ENCODE assay signal across 8 cellular contexts in genomic region chr16:57544129-57544653, GRCh38. TPM values are rescaled to one million over a fixed set of nuclear protein-coding genes. Genes with fewer than 3 reads are reported as not detected.
A peak's percentile ranks its signal among the peaks of the same experiment; 100 is the strongest.
DNase-seq lines count a peak whose midpoint lies in the region; ATAC-seq lines count a peak whose summit lies in the region.

No MANE protein-coding gene starts in this region.

- POLR2A ChIA-PET in activated CD4-positive, alpha-beta T cell treated with anti-CD3 and anti-CD28 coated beads for 36 hours (lab: Charles Lee): interaction anchor here (0.6 kb wide), 1 partner anchor 377 kb away, joined by 3 read pairs; no protein-coding TSS in a partner anchor

- intact Hi-C loops in activated CD4-positive, alpha-beta T cell treated with anti-CD3 and anti-CD28 coated beads for 36 hours (cut with DNase I, micrococcal nuclease): no loop called here

- peak overlapping the region; percentile 57 for H3K27ac Mint-ChIP-seq in activated CD4-positive, alpha-beta T cell treated with anti-CD3 and anti-CD28 coated beads for 36 hours

- peak; percentile 46 for DNase-seq in activated CD4-positive, alpha-beta T cell treated with anti-CD3 and anti-CD28 coated beads for 36 hours
- DNase-seq in activated CD4-positive, alpha-beta T cell treated with anti-CD3 and anti-CD28 coated beads, Interleukin-2, amount 50 U/mL, for 1 hour: no peak
- DNase-seq in NAMALWA (ENCODE audit: low spot score) (peak; percentile 63), inferior parietal cortex (ENCODE audit: extremely low spot score) (no peak), T1000 (lab: John Stamatoyannopoulos, UW) (no peak), cerebellar nuclear complex (lab: John Stamatoyannopoulos, UW) (no peak)

- peaks cover 43% of the 10 kb centered on the region for H3K4me1 Mint-ChIP-seq in activated CD4-positive, alpha-beta T cell treated with anti-CD3 and anti-CD28 coated beads for 36 hours

- H3K27me3 Mint-ChIP-seq in activated CD4-positive, alpha-beta T cell treated with anti-CD3 and anti-CD28 coated beads for 36 hours: no peaks in the 10 kb centered on the region

- H3K4me3 Mint-ChIP-seq in activated CD4-positive, alpha-beta T cell treated with anti-CD3 and anti-CD28 coated beads for 36 hours: peak overlapping the region; percentile 38

- CTCF ChIA-PET in activated CD4-positive, alpha-beta T cell treated with anti-CD3 and anti-CD28 coated beads for 36 hours (lab: Charles Lee): no interaction called here

- ATAC-seq in activated CD4-positive, alpha-beta T cell treated with anti-CD3 and anti-CD28 coated beads for 36 hours: peak; percentile 34
- ATAC-seq in HG02610 (IDR thresholded peaks at IDR 0.05; ENCODE audit: unreplicated experiment) (peak; percentile 78), esophagus mucosa (peak; percentile 10)

- no peaks in the 10 kb centered on the region for H3K9me3 Mint-ChIP-seq in activated CD4-positive, alpha-beta T cell treated with anti-CD3 and anti-CD28 coated beads for 36 hours (ENCODE audit: low read depth)

- H3K36me3 Mint-ChIP-seq in activated CD4-positive, alpha-beta T cell treated with anti-CD3 and anti-CD28 coated beads for 36 hours (ENCODE audit: low read depth): no peaks in the 10 kb centered on the region

RNA-seq across cellular contexts. Expression of gene ADGRG5, which starts 1.7 kb away (rescaled TPM):
- total RNA-seq in activated CD4-positive, alpha-beta T cell treated with anti-CD3 and anti-CD28 coated beads for 36 hours: 1 to 10 TPM; 3.0 to 4.9 TPM
- total RNA-seq in esophagus mucosa: 0.44 TPM

RNA-seq across cellular contexts. Expression of gene CCDC102A, which starts 7.8 kb away (rescaled TPM):
- 1 to 10 TPM; 8.8 to 9.0 TPM for total RNA-seq in activated CD4-positive, alpha-beta T cell treated with anti-CD3 and anti-CD28 coated beads for 36 hours
- 1.4 TPM for total RNA-seq in esophagus mucosa

RNA-seq across cellular contexts. Expression of gene DOK4, which starts 57.9 kb away (rescaled TPM):
- total RNA-seq in activated CD4-positive, alpha-beta T cell treated with anti-CD3 and anti-CD28 coated beads for 36 hours: 1 to 10 TPM; 5.7 to 6.7 TPM
- total RNA-seq in esophagus mucosa: 25.0 TPM

Comparison
In these comparisons a context has a peak if more than half of its experiments do, and no peak if none do; other contexts are left out.
1. DNase-seq: peak in activated CD4-positive, alpha-beta T cell treated with anti-CD3 and anti-CD28 coated beads for 36 hours (single experiment) and NAMALWA (single experiment); none in activated CD4-positive, alpha-beta T cell treated with anti-CD3 and anti-CD28 coated beads, Interleukin-2, amount 50 U/mL, for 1 hour (single experiment), inferior parietal cortex (single experiment), T1000 (single experiment) and cerebellar nuclear complex (0 of 2).
2. ATAC-seq: peak in every context shown above with its lines; median percentile 78 in HG02610; 34 in activated CD4-positive, alpha-beta T cell treated with anti-CD3 and anti-CD28 coated beads for 36 hours; 10 in esophagus mucosa.